8 cellular contexts compared by ENCODE assay signal in genomic region chr9:136409557-136410455, GRCh38. TPM values are rescaled to one million over a fixed set of nuclear protein-coding genes. Genes with fewer than 3 reads are reported as not detected.
DNase-seq lines count a peak whose midpoint lies in the region; ATAC-seq and TF ChIP-seq lines count a peak whose summit lies in the region.

No MANE protein-coding gene starts in this region.

- TF ChIP-seq CTCF in endothelial cell (IDR thresholded peaks at IDR 0.05; ENCODE audit: unreplicated experiment): no peak
- TF ChIP-seq CTCF in thoracic aorta (IDR thresholded peaks at IDR 0.05): no peak

- H3K9me3 ChIP-seq in mucosa of rectum (ENCODE audit: control insufficient read depth in 2 of 2, low read length in 2 of 2) (no peaks in the 10 kb centered on the region), thoracic aorta (no peaks in the 10 kb centered on the region)

- H3K27ac ChIP-seq in mucosa of rectum (ENCODE audit: low read depth in 2 of 2, low read length in 2 of 2) (peak overlapping the region; percentile 58 to 59), thoracic aorta (peak overlapping the region in 1 of 2 donors; percentile 54)

- no peaks in the 10 kb centered on the region for H3K27me3 Mint-ChIP-seq in activated CD4-positive, alpha-beta T cell treated with anti-CD3 and anti-CD28 coated beads, Interleukin-2, amount 10 ng/mL, durations not matched to agents 7 days and 5 days
- H3K27me3 Mint-ChIP-seq in endothelial cell (ENCODE audit: unreplicated experiment): peaks cover 18% of the 10 kb centered on the region

- peaks cover 51% of the 10 kb centered on the region for H3K36me3 Mint-ChIP-seq in activated CD4-positive, alpha-beta T cell treated with anti-CD3 and anti-CD28 coated beads, Interleukin-2, amount 10 ng/mL, durations not matched to agents 7 days and 5 days (ENCODE audit: low read depth)
- H3K36me3 Mint-ChIP-seq in endothelial cell (ENCODE audit: low read depth, unreplicated experiment): peaks cover 36% of the 10 kb centered on the region

- H3K4me1 Mint-ChIP-seq in activated CD4-positive, alpha-beta T cell treated with anti-CD3 and anti-CD28 coated beads, Interleukin-2, amount 10 ng/mL, durations not matched to agents 7 days and 5 days: peaks cover 57% of the 10 kb centered on the region
- H3K4me1 Mint-ChIP-seq in endothelial cell (ENCODE audit: unreplicated experiment): peaks cover 27% of the 10 kb centered on the region

- H3K4me1 ChIP-seq in mucosa of rectum (ENCODE audit: control insufficient read depth in 2 of 2, insufficient read depth in 2 of 2, low read length in 2 of 2) (peaks cover 18 to 20% of the 10 kb centered on the region in 2 donors), thoracic aorta (ENCODE audit: control insufficient read depth in 1 of 2, low read depth in 2 of 2) (peaks cover 14 to 26% of the 10 kb centered on the region in 2 donors)

- DNase-seq in ELR (ENCODE audit: low read depth): peak; percentile 66
- DNase-seq in KG1 (lab: John Stamatoyannopoulos, UW): peak; percentile 25
- peak; percentile 35 for DNase-seq in activated CD4-positive, alpha-beta T cell treated with anti-CD3 and anti-CD28 coated beads, Interleukin-2, amount 10 ng/mL, durations not matched to agents 7 days and 5 days
- DNase-seq in endothelial cell (ENCODE audit: low spot score): peak; percentile 34
- no peak for DNase-seq in thoracic aorta (ENCODE audit: low spot score)
- DNase-seq in SW480 (ENCODE audit: low spot score): no peak

- peak overlapping the region; percentile 76 to 81 for H3K4me3 ChIP-seq in mucosa of rectum (ENCODE audit: low read length in 2 of 2)
- H3K4me3 ChIP-seq in thoracic aorta: peak overlapping the region; percentile 98

- H3K27me3 ChIP-seq in mucosa of rectum (ENCODE audit: control insufficient read depth in 2 of 2, insufficient read depth in 2 of 2, low read length in 2 of 2): no peaks in the 10 kb centered on the region
- H3K27me3 ChIP-seq in thoracic aorta (replicated peaks; ENCODE audit: insufficient read depth): no peaks in the 10 kb centered on the region

- CTCF ChIA-PET in activated CD4-positive, alpha-beta T cell treated with anti-CD3 and anti-CD28 coated beads, Interleukin-2, amount 10 ng/mL, durations not matched to agents 7 days and 5 days (lab: Charles Lee): interaction anchor here (0.6 to 1.9 kb wide), 8 partner anchors 9 to 1035 kb away, joined by 3 to 9 read pairs (median 4); partner anchors contain the start of genes DNLZ and SNAPC4

- H3K27ac Mint-ChIP-seq in activated CD4-positive, alpha-beta T cell treated with anti-CD3 and anti-CD28 coated beads, Interleukin-2, amount 10 ng/mL, durations not matched to agents 7 days and 5 days: peak overlapping the region; percentile 92
- H3K27ac Mint-ChIP-seq in endothelial cell (ENCODE audit: unreplicated experiment): peak overlapping the region; percentile 70

- no peaks in the 10 kb centered on the region for H3K9me3 Mint-ChIP-seq in activated CD4-positive, alpha-beta T cell treated with anti-CD3 and anti-CD28 coated beads, Interleukin-2, amount 10 ng/mL, durations not matched to agents 7 days and 5 days
- no peaks in the 10 kb centered on the region for H3K9me3 Mint-ChIP-seq in endothelial cell (ENCODE audit: unreplicated experiment)

- POLR2A ChIA-PET in activated CD4-positive, alpha-beta T cell treated with anti-CD3 and anti-CD28 coated beads, Interleukin-2, amount 10 ng/mL, durations not matched to agents 7 days and 5 days (lab: Charles Lee): interaction anchor here (0.6 kb wide), 2 partner anchors 45 to 265 kb away, joined by 3 read pairs; no protein-coding TSS in a partner anchor

- H3K4me3 Mint-ChIP-seq in activated CD4-positive, alpha-beta T cell treated with anti-CD3 and anti-CD28 coated beads, Interleukin-2, amount 10 ng/mL, durations not matched to agents 7 days and 5 days: peak overlapping the region; percentile 85
- peak overlapping the region; percentile 91 for H3K4me3 Mint-ChIP-seq in endothelial cell (ENCODE audit: unreplicated experiment)

- peak overlapping the region; percentile 65 to 67 for H3K9ac ChIP-seq in mucosa of rectum (ENCODE audit: low read depth in 1 of 2, low read length in 2 of 2)

- peak; percentile 36 for ATAC-seq in GM21528 (IDR thresholded peaks at IDR 0.05; ENCODE audit: low FRiP score, unreplicated experiment)
- no peak for ATAC-seq in thoracic aorta (ENCODE audit: insufficient number of reproducible peaks, low FRiP score, low read depth)

- H3K36me3 ChIP-seq in mucosa of rectum (ENCODE audit: control insufficient read depth in 2 of 2, insufficient read depth in 2 of 2, low read length in 2 of 2) (peaks cover 30 to 45% of the 10 kb centered on the region in 2 donors), thoracic aorta (peaks cover 34% of the 10 kb centered on the region)

RNA-seq across cellular contexts. Expression of gene ENTR1, which starts 0.6 kb away (rescaled TPM):
- total RNA-seq in activated CD4-positive, alpha-beta T cell treated with anti-CD3 and anti-CD28 coated beads, Interleukin-2, amount 10 ng/mL, durations not matched to agents 7 days and 5 days: 10 to 100 TPM; 59.2 to 62.3 TPM
- total RNA-seq in endothelial cell (ENCODE audit: unreplicated experiment): 45.0 TPM
- 10 to 100 TPM; 25.3 to 43.1 TPM for total RNA-seq in thoracic aorta

RNA-seq across cellular contexts. Expression of gene PMPCA, which starts 0.7 kb away (rescaled TPM):
- total RNA-seq in activated CD4-positive, alpha-beta T cell treated with anti-CD3 and anti-CD28 coated beads, Interleukin-2, amount 10 ng/mL, durations not matched to agents 7 days and 5 days: 10 to 100 TPM; 52.9 to 58.8 TPM
- 61.3 TPM for total RNA-seq in endothelial cell (ENCODE audit: unreplicated experiment)
- total RNA-seq in thoracic aorta: 10 to 100 TPM; 28.7 to 43.0 TPM

RNA-seq across cellular contexts. Expression of gene SNAPC4, which starts 9.8 kb away (rescaled TPM):
- total RNA-seq in activated CD4-positive, alpha-beta T cell treated with anti-CD3 and anti-CD28 coated beads, Interleukin-2, amount 10 ng/mL, durations not matched to agents 7 days and 5 days: 10 to 100 TPM in 1 of 2 experiments, 1 to 10 TPM in 1; 9.4 to 10.8 TPM
- total RNA-seq in endothelial cell (ENCODE audit: unreplicated experiment): 13.5 TPM
- total RNA-seq in thoracic aorta: 1 to 10 TPM; 8.0 to 8.5 TPM

RNA-seq across cellular contexts. Expression of gene INPP5E, which starts 29.8 kb away (rescaled TPM):
- total RNA-seq in activated CD4-positive, alpha-beta T cell treated with anti-CD3 and anti-CD28 coated beads, Interleukin-2, amount 10 ng/mL, durations not matched to agents 7 days and 5 days: 10 to 100 TPM; 16.5 to 18.5 TPM
- total RNA-seq in endothelial cell (ENCODE audit: unreplicated experiment): 23.6 TPM
- total RNA-seq in thoracic aorta: 10 to 100 TPM; 11.9 to 12.5 TPM

RNA-seq across cellular contexts. Expression of gene CARD9, which starts 36.3 kb away (rescaled TPM):
- total RNA-seq in activated CD4-positive, alpha-beta T cell treated with anti-CD3 and anti-CD28 coated beads, Interleukin-2, amount 10 ng/mL, durations not matched to agents 7 days and 5 days: under 1 TPM; 0.44 to 0.69 TPM
- 0.41 TPM for total RNA-seq in endothelial cell (ENCODE audit: unreplicated experiment)
- 1 to 10 TPM; 1.4 to 6.6 TPM for total RNA-seq in thoracic aorta

Comparison
In these comparisons a context has a peak if more than half of its experiments do, and no peak if none do; other contexts are left out.
1. DNase-seq: peak in ELR (single experiment), KG1 (single experiment), activated CD4-positive, alpha-beta T cell treated with anti-CD3 and anti-CD28 coated beads, Interleukin-2, amount 10 ng/mL, durations not matched to agents 7 days and 5 days (single experiment) and endothelial cell (single experiment); none in thoracic aorta (single experiment) and SW480 (single experiment).